Comparison of ENCODE assay signal across 8 cellular contexts in the genomic region with DNA sequence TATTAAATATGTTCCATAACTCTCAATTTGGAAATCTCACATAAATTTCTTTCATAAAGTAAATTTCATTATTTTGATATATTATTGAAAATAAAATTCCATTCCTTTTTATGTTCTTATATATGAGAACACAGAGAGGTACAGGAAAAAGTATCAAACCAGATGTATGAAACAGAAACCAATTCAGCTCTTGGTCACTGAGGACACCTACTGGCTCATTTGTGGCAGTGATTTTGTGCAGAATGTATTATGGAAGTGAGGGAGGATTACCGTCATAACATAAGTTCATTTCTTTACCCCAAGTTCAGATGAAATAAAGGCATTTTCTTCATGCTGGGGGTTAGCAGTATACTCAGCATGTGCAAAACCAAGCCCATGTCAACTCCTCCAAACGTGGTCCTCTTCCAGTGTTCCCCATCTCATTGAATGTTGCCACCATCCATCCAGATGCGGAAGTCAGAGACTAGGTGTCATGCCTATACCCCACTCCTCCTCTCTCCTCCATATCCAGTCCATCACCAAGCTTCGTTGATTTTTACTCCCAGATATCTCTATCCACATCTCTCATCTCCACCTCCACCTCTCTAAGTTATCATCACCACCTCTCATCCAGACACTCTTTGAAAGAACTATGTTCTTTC. TPM values are rescaled to one million over a fixed set of nuclear protein-coding genes. Genes with fewer than 3 reads are reported as not detected.
DNase-seq lines count a peak whose midpoint lies in the region; ATAC-seq, FAIRE-seq and TF ChIP-seq lines count a peak whose summit lies in the region.

No MANE protein-coding gene starts in this region.

- no peak overlapping the region for H3K27ac ChIP-seq in astrocyte (ENCODE audit: low read depth, low read length)

- H3K27me3 Mint-ChIP-seq in astrocyte (ENCODE audit: low read depth, unreplicated experiment) = no peaks in the 10 kb centered on the region

- TF ChIP-seq CTCF in astrocyte (IDR thresholded peaks at IDR 0.05; ENCODE audit: insufficient read depth, low read depth, low read length) = peak; percentile 92

- H3K27ac Mint-ChIP-seq in astrocyte (ENCODE audit: unreplicated experiment) = no peak overlapping the region
- H3K27ac Mint-ChIP-seq in stimulated activated effector memory CD8-positive, alpha-beta T cell treated with anti-CD3 and anti-CD28 coated beads, Interleukin-12 subunit alpha, Interleukin-12 subunit beta, amount 100 ng/mL, for 72 hours = no peak overlapping the region

- no peak overlapping the region for H3K4me3 ChIP-seq in astrocyte (ENCODE audit: insufficient read depth, low read depth, low read length)

- no peaks in the 10 kb centered on the region for H3K27me3 ChIP-seq in astrocyte (ENCODE audit: insufficient read depth, low read length)

- peak; percentile 97 for FAIRE-seq in astrocyte (lab: Jason Lieb, UNC)

- DNase-seq in A172 (ENCODE audit: low spot score) = peak; percentile 82
- DNase-seq in GDM1 (lab: John Stamatoyannopoulos, UW) = peak; percentile 4
- peak; percentile 42 for DNase-seq in NCI-H345 treated with DMSO at 0.1 percent for 48 hours (lab: John Stamatoyannopoulos, UW; ENCODE audit: unreplicated experiment)
- peak; percentile 52 for DNase-seq in astrocyte (ENCODE audit: low read depth)
- DNase-seq in hepatic stellate cell (ENCODE audit: low spot score) = peak; percentile 32
- no peak for DNase-seq in stimulated activated effector memory CD8-positive, alpha-beta T cell treated with anti-CD3 and anti-CD28 coated beads, Interleukin-12 subunit alpha, Interleukin-12 subunit beta, amount 100 ng/mL, for 72 hours (ENCODE audit: low spot score in 2 of 2)

- peaks cover 7% of the 10 kb centered on the region for H3K36me3 Mint-ChIP-seq in astrocyte (ENCODE audit: low read depth, unreplicated experiment)
- no peaks in the 10 kb centered on the region for H3K36me3 Mint-ChIP-seq in stimulated activated effector memory CD8-positive, alpha-beta T cell treated with anti-CD3 and anti-CD28 coated beads, Interleukin-12 subunit alpha, Interleukin-12 subunit beta, amount 100 ng/mL, for 72 hours

- H3K36me3 ChIP-seq in astrocyte (ENCODE audit: insufficient read depth, low read length) = no peaks in the 10 kb centered on the region

- H3K4me1 Mint-ChIP-seq in astrocyte (ENCODE audit: low read depth, unreplicated experiment) = no peaks in the 10 kb centered on the region
- H3K4me1 Mint-ChIP-seq in stimulated activated effector memory CD8-positive, alpha-beta T cell treated with anti-CD3 and anti-CD28 coated beads, Interleukin-12 subunit alpha, Interleukin-12 subunit beta, amount 100 ng/mL, for 72 hours = peaks cover 21% of the 10 kb centered on the region

- H3K79me2 ChIP-seq in astrocyte (ENCODE audit: insufficient read depth, low read length) = no peaks in the 10 kb centered on the region

- H2AFZ ChIP-seq in astrocyte (ENCODE audit: low read depth, low read length) = peak overlapping the region; percentile 36

- ATAC-seq in HG02970 (IDR thresholded peaks at IDR 0.05; ENCODE audit: low FRiP score, unreplicated experiment) = peak; percentile 62
- ATAC-seq in stimulated activated effector memory CD8-positive, alpha-beta T cell treated with anti-CD3 and anti-CD28 coated beads, Interleukin-12 subunit alpha, Interleukin-12 subunit beta, amount 100 ng/mL, for 72 hours = peak; percentile 66
- ATAC-seq in GM19351 (IDR thresholded peaks at IDR 0.05; ENCODE audit: unreplicated experiment) = no peak

- no peaks in the 10 kb centered on the region for H4K20me1 ChIP-seq in astrocyte (ENCODE audit: insufficient read depth, low read length)

- no peaks in the 10 kb centered on the region for H3K4me1 ChIP-seq in astrocyte (ENCODE audit: insufficient read depth, low read length)

- H3K9ac ChIP-seq in astrocyte (ENCODE audit: low read length) = no peak overlapping the region

- peaks cover 6% of the 10 kb centered on the region for H3K9me3 ChIP-seq in astrocyte (ENCODE audit: insufficient read depth, low read depth, low read length)

- H3K4me3 Mint-ChIP-seq in astrocyte (ENCODE audit: unreplicated experiment) = no peak overlapping the region
- H3K4me3 Mint-ChIP-seq in stimulated activated effector memory CD8-positive, alpha-beta T cell treated with anti-CD3 and anti-CD28 coated beads, Interleukin-12 subunit alpha, Interleukin-12 subunit beta, amount 100 ng/mL, for 72 hours = no peak overlapping the region

- H3K4me2 ChIP-seq in astrocyte (ENCODE audit: low read length) = no peak overlapping the region

- H3K9me3 Mint-ChIP-seq in astrocyte (ENCODE audit: unreplicated experiment) = peaks cover 14% of the 10 kb centered on the region
- peaks cover 9% of the 10 kb centered on the region for H3K9me3 Mint-ChIP-seq in stimulated activated effector memory CD8-positive, alpha-beta T cell treated with anti-CD3 and anti-CD28 coated beads, Interleukin-12 subunit alpha, Interleukin-12 subunit beta, amount 100 ng/mL, for 72 hours

RNA-seq across cellular contexts. Expression of a gene that starts 41.7 kb away (rescaled TPM):
- total RNA-seq in A172 (2014; rRNA removed; shearing (Covaris generic)) = 184 and 298 TPM in 2 replicates
- 0.19 and 0.36 TPM in 2 replicates for total RNA-seq in astrocyte

RNA-seq across cellular contexts. Expression of a gene that starts 47.5 kb away (rescaled TPM):
- 17.4 and 25.7 TPM in 2 replicates for total RNA-seq in A172 (2014; rRNA removed; shearing (Covaris generic))
- total RNA-seq in astrocyte = 3.3 and 4.9 TPM in 2 replicates

RNA-seq across cellular contexts. Expression of a gene that starts 55.1 kb away (rescaled TPM):
- 123 and 155 TPM in 2 replicates for total RNA-seq in A172 (2014; rRNA removed; shearing (Covaris generic))
- 20.3 and 22.2 TPM in 2 replicates for total RNA-seq in astrocyte

Comparison
In these comparisons a context has a peak if more than half of its experiments do, and no peak if none do; other contexts are left out.
1. DNase-seq: peak in A172 (single experiment), GDM1 (single experiment), NCI-H345 treated with DMSO at 0.1 percent for 48 hours (single experiment), astrocyte (single experiment) and hepatic stellate cell (single experiment); none in stimulated activated effector memory CD8-positive, alpha-beta T cell treated with anti-CD3 and anti-CD28 coated beads, Interleukin-12 subunit alpha, Interleukin-12 subunit beta, amount 100 ng/mL, for 72 hours (0 of 2).
2. RNA of a gene that starts 41.7 kb away (total RNA-seq): 184 to 298 TPM in A172; 0.19 to 0.36 TPM in astrocyte; every median in the first group is over 100 times any median in the second.